Comparison of ENCODE assay signal across 13 cellular contexts in genomic region chr16:11056989-11057645, GRCh38.
A peak's percentile ranks its signal among the peaks of the same experiment; 100 is the strongest.
DNase-seq lines count a peak whose midpoint lies in the region; ATAC-seq, FAIRE-seq and TF ChIP-seq lines count a peak whose summit lies in the region.
"Had no signal": no experiment of that assay in that cellular context is flagged by ENCODE, and none has a peak within 500 bp of the region (broad histone marks: within the 10 kb centered on the region; RNA-seq: fewer than 3 reads in every experiment).

No MANE protein-coding gene starts in this region.

- H3K36me3 ChIP-seq in keratinocyte (ENCODE audit: control insufficient read depth in 2 of 2, extremely low read depth in 1 of 2, insufficient read depth in 2 of 2, low read length in 2 of 2) (peaks cover 13 to 17% of the 10 kb centered on the region in 2 experiments), uterus (no peaks in the 10 kb centered on the region)

- no peak for TF ChIP-seq CTCF in keratinocyte (optimal IDR thresholded peaks at IDR 0.05 in 1 of 3, IDR thresholded peaks at IDR 0.05 in 1 of 3, conservative IDR thresholded peaks at IDR 0.05 in 1 of 3; ENCODE audit: extremely low read depth in 1 of 3, insufficient read depth in 2 of 3, low read length in 3 of 3)
- TF ChIP-seq CTCF in uterus (IDR thresholded peaks at IDR 0.05), result no peak

- no peaks in the 10 kb centered on the region for H3K79me2 ChIP-seq in keratinocyte (ENCODE audit: control insufficient read depth, insufficient read depth, low read length)

- peaks cover 9% of the 10 kb centered on the region for H3K4me1 ChIP-seq in keratinocyte (ENCODE audit: control insufficient read depth, extremely low read depth, insufficient read depth, low read length)
- H3K4me1 ChIP-seq in uterus, result peaks cover 0 to 3% of the 10 kb centered on the region in 2 donors
- H3K4me1 ChIP-seq: left ventricle myocardium inferior had no signal

- no peaks in the 10 kb centered on the region for H4K20me1 ChIP-seq in keratinocyte (ENCODE audit: control insufficient read depth, extremely low read depth, insufficient read depth, low read length)

- H3K27ac ChIP-seq in keratinocyte (ENCODE audit: control insufficient read depth, insufficient read depth, low read length) (no peak overlapping the region), uterus (peak overlapping the region; percentile 14 to 46)
- H3K27ac ChIP-seq: left ventricle myocardium inferior had no signal

- dilution Hi-C loops in keratinocyte (cut with MboI; ENCODE audit: extremely low pct_ligation_motif_present, low sequenced_read_pairs), result no loop called here

- peak; percentile 52 for FAIRE-seq in keratinocyte (lab: Jason Lieb, UNC)

- H3K9me3 Mint-ChIP-seq in activated T-cell treated with anti-CD3 and anti-CD28 coated beads, Interleukin-2, amount 50 U/mL, for 72 hours, result no peaks in the 10 kb centered on the region
- H3K9me3 Mint-ChIP-seq: H9, nephron progenitor cell had no signal

- H3K4me2 ChIP-seq in keratinocyte (ENCODE audit: control insufficient read depth, extremely low read depth, insufficient read depth, low read depth, low read length), result peak overlapping the region; percentile 29

- no peak overlapping the region for H3K9ac ChIP-seq in keratinocyte (ENCODE audit: control insufficient read depth, extremely low read depth, insufficient read depth, low read length)

- peak overlapping the region in 1 of 2 donors; percentile 31 for H3K4me3 Mint-ChIP-seq in activated T-cell treated with anti-CD3 and anti-CD28 coated beads, Interleukin-2, amount 50 U/mL, for 72 hours
- H3K4me3 Mint-ChIP-seq: H9, nephron progenitor cell had no signal

- H3K27me3 ChIP-seq in keratinocyte (ENCODE audit: control insufficient read depth, extremely low read depth, insufficient read depth, low read length) (no peaks in the 10 kb centered on the region), uterus (no peaks in the 10 kb centered on the region)
- H3K27me3 ChIP-seq: esophagus squamous epithelium had no signal

- peak overlapping the region; percentile 36 for H3K27ac Mint-ChIP-seq in activated T-cell treated with anti-CD3 and anti-CD28 coated beads, Interleukin-2, amount 50 U/mL, for 72 hours
- H3K27ac Mint-ChIP-seq: nephron progenitor cell had no signal

- TF ChIP-seq POLR2A in uterus (IDR thresholded peaks at IDR 0.05), result no peak

- H2AFZ ChIP-seq in keratinocyte (ENCODE audit: control insufficient read depth, low read length), result no peak overlapping the region

- DNase-seq in activated T-cell treated with anti-CD3 and anti-CD28 coated beads, Interleukin-2, amount 50 U/mL, for 72 hours, result no peak
- DNase-seq in activated T-cell treated with anti-CD3 and anti-CD28 coated beads, Interleukin-2, amount 50 U/mL, for 1 hour, result no peak
- DNase-seq in astrocyte of the hippocampus (ENCODE audit: low read depth, low spot score), result peak; percentile 59
- DNase-seq in keratinocyte (ENCODE audit: low read depth, low spot score), result no peak
- peak in 1 of 2 donors; percentile 33 for DNase-seq in uterus
- DNase-seq in HK-2 (ENCODE audit: unreplicated experiment), result no peak
- no peak for DNase-seq in UCSD-AML1 (lab: John Stamatoyannopoulos, UW; ENCODE audit: unreplicated experiment)
- no peak for DNase-seq in NCI-H187 treated with DMSO at 0.1 percent for 48 hours (lab: John Stamatoyannopoulos, UW)
- DNase-seq: activated CD4-positive, alpha-beta T cell treated with anti-CD3 and anti-CD28 coated beads for 4 hours; esophagus squamous epithelium; H9; left ventricle myocardium inferior; nephron progenitor cell had no signal

- H3K9me1 ChIP-seq in keratinocyte (ENCODE audit: control insufficient read depth, extremely low read depth, insufficient read depth, low read length), result no peaks in the 10 kb centered on the region

- ATAC-seq in activated T-cell treated with anti-CD3 and anti-CD28 coated beads, Interleukin-2, amount 50 U/mL, for 72 hours (replicated peaks in 1 of 2), result no peak

- peaks cover 15 to 20% of the 10 kb centered on the region in 2 donors for H3K36me3 Mint-ChIP-seq in activated T-cell treated with anti-CD3 and anti-CD28 coated beads, Interleukin-2, amount 50 U/mL, for 72 hours (ENCODE audit: insufficient read depth in 2 of 2)

- no peak overlapping the region for H3K4me3 ChIP-seq in keratinocyte (ENCODE audit: control insufficient read depth in 2 of 3, extremely low read depth in 1 of 3, insufficient read depth in 2 of 3, low read depth in 1 of 3, low read length in 3 of 3)
- no peak overlapping the region for H3K4me3 ChIP-seq in uterus
- H3K4me3 ChIP-seq: esophagus squamous epithelium, left ventricle myocardium inferior had no signal

- intact Hi-C loops in uterus (cut with DNase I; ENCODE audit: low total_unique reads), result no loop called here

- H3K27me3 Mint-ChIP-seq in activated T-cell treated with anti-CD3 and anti-CD28 coated beads, Interleukin-2, amount 50 U/mL, for 72 hours (ENCODE audit: low read depth), result no peaks in the 10 kb centered on the region

- peaks cover 75% of the 10 kb centered on the region for H3K4me1 Mint-ChIP-seq in activated T-cell treated with anti-CD3 and anti-CD28 coated beads, Interleukin-2, amount 50 U/mL, for 72 hours (ENCODE audit: low read depth)

- H3K9me3 ChIP-seq in keratinocyte (ENCODE audit: control insufficient read depth, low read depth, low read length) (no peaks in the 10 kb centered on the region), uterus (no peaks in the 10 kb centered on the region)
- H3K9me3 ChIP-seq: esophagus squamous epithelium, left ventricle myocardium inferior had no signal
